ENCODE assay signal across 15 cellular contexts in genomic region chr5:143064661-143065060, GRCh38.
DNase-seq lines count a peak whose midpoint lies in the region; FAIRE-seq and TF ChIP-seq lines count a peak whose summit lies in the region.
"Had no signal": no experiment of that assay in that cellular context is flagged by ENCODE, and none has a peak within 500 bp of the region (broad histone marks: within the 10 kb centered on the region; RNA-seq: fewer than 3 reads in every experiment).

No MANE protein-coding gene starts in this region.

- H3K36me3 Mint-ChIP-seq in progenitor cell of endocrine pancreas (ENCODE audit: insufficient read depth), result no peaks in the 10 kb centered on the region

- in situ Hi-C loops in GM23248 (cut with MboI), result no loop called here

- 19 to 24% methylated on average over 2 of the region's 2 CpGs for WGBS in GM23248 (ENCODE audit: low coverage in 1 of 2, low lambda C conversion rate in 2 of 2, missing lambda C conversion rate in 2 of 2), 2 experiments

- H3K27me3 ChIP-seq in GM23248 (replicated peaks; ENCODE audit: insufficient read depth) (no peaks in the 10 kb centered on the region), keratinocyte (ENCODE audit: control insufficient read depth, extremely low read depth, insufficient read depth, low read length) (no peaks in the 10 kb centered on the region)

- no peaks in the 10 kb centered on the region for H3K9me3 Mint-ChIP-seq in progenitor cell of endocrine pancreas (ENCODE audit: low read depth)
- H3K9me3 Mint-ChIP-seq: central memory CD8-positive, alpha-beta T cell; memory B cell had no signal

- H3K4me1 Mint-ChIP-seq in progenitor cell of endocrine pancreas (ENCODE audit: low read depth), result no peaks in the 10 kb centered on the region

- H3K27ac ChIP-seq in GM23248 (peak overlapping the region; percentile 77), SK-N-MC (peak overlapping the region; percentile 67), keratinocyte (ENCODE audit: control insufficient read depth, insufficient read depth, low read length) (peak overlapping the region; percentile 74), skin epidermis (peak overlapping the region in 20 of 21 experiments; percentile 3 to 86 (median 68))

- H4K20me1 ChIP-seq in GM23248 (ENCODE audit: insufficient read depth), result no peaks in the 10 kb centered on the region
- H4K20me1 ChIP-seq in keratinocyte (ENCODE audit: control insufficient read depth, extremely low read depth, insufficient read depth, low read length), result no peaks in the 10 kb centered on the region

- no peaks in the 10 kb centered on the region for H3K9me2 ChIP-seq in GM23248 (ENCODE audit: insufficient read depth)

- FAIRE-seq in keratinocyte (lab: Jason Lieb, UNC) (no peak), GM19239 (lab: Jason Lieb, UNC) (no peak)
- FAIRE-seq: D721Med, small intestine had no signal

- TF ChIP-seq CTCF in keratinocyte (optimal IDR thresholded peaks at IDR 0.05 in 1 of 3, IDR thresholded peaks at IDR 0.05 in 1 of 3, conservative IDR thresholded peaks at IDR 0.05 in 1 of 3; ENCODE audit: extremely low read depth in 1 of 3, insufficient read depth in 2 of 3, low read length in 3 of 3) (no peak), progenitor cell of endocrine pancreas (IDR thresholded peaks at IDR 0.05; ENCODE audit: unreplicated experiment) (no peak)

- peak overlapping the region; percentile 30; the same call in 1 of the 2 replicates for H2AFZ ChIP-seq in GM23248
- peak overlapping the region; percentile 45 for H2AFZ ChIP-seq in keratinocyte (ENCODE audit: control insufficient read depth, low read length)

- H3K79me2 ChIP-seq in GM23248 (ENCODE audit: insufficient read depth), result no peaks in the 10 kb centered on the region
- H3K79me2 ChIP-seq in keratinocyte (ENCODE audit: control insufficient read depth, insufficient read depth, low read length), result no peaks in the 10 kb centered on the region

- no peak overlapping the region for H3K4me3 ChIP-seq in GM23248
- no peak overlapping the region for H3K4me3 ChIP-seq in SK-N-MC
- no peak overlapping the region for H3K4me3 ChIP-seq in keratinocyte (ENCODE audit: control insufficient read depth in 2 of 3, extremely low read depth in 1 of 3, insufficient read depth in 2 of 3, low read depth in 1 of 3, low read length in 3 of 3)
- H3K4me3 ChIP-seq in skin epidermis, result no peak overlapping the region

- H3F3A ChIP-seq in GM23248 (ENCODE audit: insufficient read depth), result peaks cover 55% of the 10 kb centered on the region

- H3K9me1 ChIP-seq in keratinocyte (ENCODE audit: control insufficient read depth, extremely low read depth, insufficient read depth, low read length), result no peaks in the 10 kb centered on the region

- no peaks in the 10 kb centered on the region for H3K27me3 Mint-ChIP-seq in progenitor cell of endocrine pancreas
- H3K27me3 Mint-ChIP-seq: central memory CD8-positive, alpha-beta T cell; memory B cell had no signal

- H3K4me2 ChIP-seq in GM23248 (ENCODE audit: unreplicated experiment), result peak overlapping the region; percentile 30
- peak overlapping the region; percentile 56 for H3K4me2 ChIP-seq in keratinocyte (ENCODE audit: control insufficient read depth, extremely low read depth, insufficient read depth, low read depth, low read length)

- H3K4me1 ChIP-seq in GM23248 (ENCODE audit: insufficient read depth), result peaks cover 70% of the 10 kb centered on the region
- H3K4me1 ChIP-seq in keratinocyte (ENCODE audit: control insufficient read depth, extremely low read depth, insufficient read depth, low read length), result peaks cover 52% of the 10 kb centered on the region

- DNase-seq in GM23248, result peak; percentile 28
- DNase-seq in SK-N-MC (ENCODE audit: low read depth, low spot score), result no peak
- no peak for DNase-seq in keratinocyte (ENCODE audit: low read depth, low spot score)
- DNase-seq in GM19239 (ENCODE audit: insufficient read length, low spot score), result no peak
- DNase-seq in HuH-7 (ENCODE audit: low spot score), result no peak
- no peak for DNase-seq in progenitor cell of endocrine pancreas (ENCODE audit: low spot score, unreplicated experiment)
- DNase-seq in NCI-H526 (lab: John Stamatoyannopoulos, UW), result no peak
- DNase-seq: activated CD8-positive, alpha-beta memory T cell treated with anti-CD3 and anti-CD28 coated beads, Interleukin-2, amount 50 U/mL, for 48 hours; NCI-H1436; NK-92 treated with Interleukin-12 subunit alpha and Interleukin-12 subunit beta, amount 100 ng/mL, for 24 hours; small intestine had no signal

- no peak overlapping the region for H3K27ac Mint-ChIP-seq in progenitor cell of endocrine pancreas
- H3K27ac Mint-ChIP-seq: memory B cell had no signal

- no peaks in the 10 kb centered on the region for H3K9me3 ChIP-seq in GM23248 (ENCODE audit: low read depth)
- H3K9me3 ChIP-seq in SK-N-MC (ENCODE audit: low read depth, low read length), result no peaks in the 10 kb centered on the region
- H3K9me3 ChIP-seq in keratinocyte (ENCODE audit: control insufficient read depth, low read depth, low read length), result no peaks in the 10 kb centered on the region

- H3K36me3 ChIP-seq in GM23248 (ENCODE audit: low read depth) (no peaks in the 10 kb centered on the region), SK-N-MC (ENCODE audit: insufficient read depth, low read length) (no peaks in the 10 kb centered on the region), keratinocyte (ENCODE audit: control insufficient read depth in 2 of 2, extremely low read depth in 1 of 2, insufficient read depth in 2 of 2, low read length in 2 of 2) (no peaks in the 10 kb centered on the region)

- dilution Hi-C loops in keratinocyte (cut with MboI; ENCODE audit: extremely low pct_ligation_motif_present, low sequenced_read_pairs), result no loop called here

- H3K9ac ChIP-seq in GM23248 (peak overlapping the region; percentile 47), SK-N-MC (ENCODE audit: insufficient read length) (no peak overlapping the region), keratinocyte (ENCODE audit: control insufficient read depth, extremely low read depth, insufficient read depth, low read length) (no peak overlapping the region)

- no peak overlapping the region for H3K4me3 Mint-ChIP-seq in progenitor cell of endocrine pancreas (ENCODE audit: low read depth)
- H3K4me3 Mint-ChIP-seq: central memory CD8-positive, alpha-beta T cell; memory B cell had no signal
